ENCODE assay signal across 8 cellular contexts in the genomic region with DNA sequence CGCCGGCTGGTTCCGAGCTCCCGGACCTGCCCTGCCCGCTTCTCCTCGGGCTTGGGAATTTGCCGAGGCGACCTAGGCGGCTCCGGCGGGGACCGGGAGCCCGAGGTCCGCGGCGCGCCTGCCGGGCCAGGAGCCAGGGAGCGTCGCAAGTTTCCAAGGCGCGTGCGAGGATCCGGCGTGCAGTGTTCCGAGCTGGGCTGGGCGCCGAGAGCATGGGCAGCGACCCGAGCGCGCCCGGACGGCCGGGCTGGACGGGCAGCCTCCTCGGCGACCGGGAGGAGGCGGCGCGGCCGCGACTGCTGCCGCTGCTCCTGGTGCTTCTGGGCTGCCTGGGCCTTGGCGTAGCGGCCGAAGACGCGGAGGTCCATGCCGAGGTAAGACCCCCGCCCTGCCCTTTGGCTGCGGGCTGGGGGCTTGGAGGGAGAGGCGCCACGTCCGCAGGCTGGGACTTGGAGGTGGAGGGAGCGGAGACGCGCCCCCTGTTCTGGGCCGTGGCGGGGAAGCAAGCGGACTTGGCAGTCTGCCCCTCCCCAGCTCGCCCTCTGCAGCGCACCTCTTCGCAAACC. TPM values are rescaled to one million over a fixed set of nuclear protein-coding genes. Genes with fewer than 3 reads are reported as not detected.
DNase-seq lines count a peak whose midpoint lies in the region; ATAC-seq and TF ChIP-seq lines count a peak whose summit lies in the region.

No MANE protein-coding gene starts in this region.

- TF ChIP-seq POLR2A in esophagus muscularis mucosa (IDR thresholded peaks at IDR 0.05; ENCODE audit: low read depth): no peak

- no peak overlapping the region for H3K27ac Mint-ChIP-seq in naive thymus-derived CD4-positive, alpha-beta T cell

- ATAC-seq in HG02885 (IDR thresholded peaks at IDR 0.05; ENCODE audit: poor library complexity, unreplicated experiment): peak; percentile 19
- ATAC-seq in naive thymus-derived CD4-positive, alpha-beta T cell: no peak
- ATAC-seq in HG03457 (IDR thresholded peaks at IDR 0.05; ENCODE audit: unreplicated experiment): no peak

- peaks cover 0 to 39% (median 3%) of the 10 kb centered on the region in 5 donors for H3K27me3 Mint-ChIP-seq in naive thymus-derived CD4-positive, alpha-beta T cell

- WGBS in esophagus muscularis mucosa: 0% methylated on average over 4 of the region's 65 CpGs

- peak overlapping the region; percentile 18 to 93 (median 59) for H3K4me3 Mint-ChIP-seq in naive thymus-derived CD4-positive, alpha-beta T cell

- no peak for TF ChIP-seq EP300 in esophagus muscularis mucosa (IDR thresholded peaks at IDR 0.05)

- H3K9me3 Mint-ChIP-seq in naive thymus-derived CD4-positive, alpha-beta T cell: peaks cover 0 to 1% (median 0%) of the 10 kb centered on the region in 11 donors

- peak; percentile 38 for DNase-seq in WERI-Rb-1
- no peak for DNase-seq in esophagus muscularis mucosa (ENCODE audit: extremely low spot score)
- DNase-seq in naive thymus-derived CD4-positive, alpha-beta T cell: peak in 1 of 9 donors; percentile 11
- DNase-seq in GF-D8 (lab: John Stamatoyannopoulos, UW): no peak
- DNase-seq in NCI-H187 (lab: John Stamatoyannopoulos, UW): no peak

- H3K4me1 Mint-ChIP-seq in naive thymus-derived CD4-positive, alpha-beta T cell: peaks cover 0 to 14% (median 9%) of the 10 kb centered on the region in 7 donors

- H3K36me3 ChIP-seq in WERI-Rb-1 (no peaks in the 10 kb centered on the region), esophagus muscularis mucosa (no peaks in the 10 kb centered on the region)
- H3K36me3 ChIP-seq in naive thymus-derived CD4-positive, alpha-beta T cell (ENCODE audit: control insufficient read depth in 2 of 3, insufficient read depth in 3 of 3, low read length in 3 of 3): no peaks in the 10 kb centered on the region

- no peaks in the 10 kb centered on the region for H3K36me3 Mint-ChIP-seq in naive thymus-derived CD4-positive, alpha-beta T cell

- H3K4me1 ChIP-seq in esophagus muscularis mucosa: peaks cover 76 to 89% (median 82%) of the 10 kb centered on the region in 4 donors
- H3K4me1 ChIP-seq in naive thymus-derived CD4-positive, alpha-beta T cell (ENCODE audit: control insufficient read depth in 2 of 2, insufficient read depth in 2 of 2, low read length in 2 of 2): peaks cover 4 to 9% of the 10 kb centered on the region in 2 donors

- TF ChIP-seq CTCF in WERI-Rb-1 (IDR thresholded peaks at IDR 0.05; ENCODE audit: low read depth, low read length) (no peak), esophagus muscularis mucosa (IDR thresholded peaks at IDR 0.05) (peak in 1 of 3 experiments; percentile 15)

- peak overlapping the region; percentile 57 for H3K27ac ChIP-seq in WERI-Rb-1
- H3K27ac ChIP-seq in esophagus muscularis mucosa (replicated peaks in 1 of 4): peak overlapping the region; percentile 85 to 91 (median 88)
- H3K27ac ChIP-seq in naive thymus-derived CD4-positive, alpha-beta T cell (ENCODE audit: low read depth, low read length): no peak overlapping the region

- H3K9me3 ChIP-seq in WERI-Rb-1 (ENCODE audit: severe bottlenecking) (no peaks in the 10 kb centered on the region), esophagus muscularis mucosa (no peaks in the 10 kb centered on the region)
- no peaks in the 10 kb centered on the region for H3K9me3 ChIP-seq in naive thymus-derived CD4-positive, alpha-beta T cell (ENCODE audit: control insufficient read depth in 2 of 3, low read length in 3 of 3)

- POLR2A ChIA-PET in naive thymus-derived CD4-positive, alpha-beta T cell (lab: Charles Lee): no interaction called here

- intact Hi-C loops in esophagus muscularis mucosa (cut with DNase I): no loop called here
- intact Hi-C loops in naive thymus-derived CD4-positive, alpha-beta T cell (cut with micrococcal nuclease): loop anchor here in 1 of 2 donors (10.0 kb wide), 1 partner anchor 609 kb away; no protein-coding TSS in a partner anchor

- CTCF ChIA-PET in naive thymus-derived CD4-positive, alpha-beta T cell (lab: Charles Lee): interaction anchor here (0.7 to 1.0 kb wide), 2 partner anchors 100 to 102 kb away, joined by 3 read pairs; no protein-coding TSS in a partner anchor

- H3K27me3 ChIP-seq in WERI-Rb-1 (ENCODE audit: insufficient read depth, low read depth, severe bottlenecking) (no peaks in the 10 kb centered on the region), esophagus muscularis mucosa (no peaks in the 10 kb centered on the region)
- H3K27me3 ChIP-seq in naive thymus-derived CD4-positive, alpha-beta T cell (ENCODE audit: control insufficient read depth in 2 of 2, insufficient read depth in 2 of 2, low read length in 2 of 2): no peaks in the 10 kb centered on the region

- peak overlapping the region; percentile 62; the same call in 1 of the 2 replicates for H3K4me3 ChIP-seq in GM08714 (ENCODE audit: low read length)
- peak overlapping the region; percentile 74 for H3K4me3 ChIP-seq in WERI-Rb-1 (ENCODE audit: low read depth, low read length)
- H3K4me3 ChIP-seq in esophagus muscularis mucosa: peak overlapping the region; percentile 73 to 87 (median 82)
- peak overlapping the region; percentile 78 for H3K4me3 ChIP-seq in naive thymus-derived CD4-positive, alpha-beta T cell (ENCODE audit: low read length)

RNA-seq across cellular contexts. Expression of gene MMP15, which starts 0.7 kb away (rescaled TPM):
- total RNA-seq in esophagus muscularis mucosa: 10 to 100 TPM in 2 of 4 donors, 1 to 10 TPM in 2; 3.8 to 16.3 (median 8.7) TPM
- total RNA-seq in naive thymus-derived CD4-positive, alpha-beta T cell: under 1 TPM; 0.20 to 0.85 (median 0.69) TPM
- polyA plus RNA-seq in naive thymus-derived CD4-positive, alpha-beta T cell: under 1 TPM in 1 of 2 donors, not detected in 1; 0.06 TPM

RNA-seq across cellular contexts. Expression of gene USB1, which starts 25.0 kb away (rescaled TPM):
- 10 to 100 TPM; 31.5 to 51.1 (median 33.3) TPM for total RNA-seq in esophagus muscularis mucosa
- total RNA-seq in naive thymus-derived CD4-positive, alpha-beta T cell: 10 to 100 TPM; 28.7 to 50.8 (median 28.9) TPM
- polyA plus RNA-seq in naive thymus-derived CD4-positive, alpha-beta T cell: 10 to 100 TPM; 26.8 to 37.6 TPM

RNA-seq across cellular contexts. Expression of gene ZNF319, which starts 25.8 kb away (rescaled TPM):
- 10 to 100 TPM in 2 of 4 donors, 1 to 10 TPM in 2; 7.1 to 20.9 (median 12.8) TPM for total RNA-seq in esophagus muscularis mucosa
- total RNA-seq in naive thymus-derived CD4-positive, alpha-beta T cell: 10 to 100 TPM; 11.2 to 20.8 (median 17.3) TPM
- 10 to 100 TPM in 1 of 2 donors, 1 to 10 TPM in 1; 4.4 to 11.8 TPM for polyA plus RNA-seq in naive thymus-derived CD4-positive, alpha-beta T cell

RNA-seq across cellular contexts. Expression of gene CNGB1, which starts 55.3 kb away (rescaled TPM):
- under 1 TPM; under 0.01 to 0.97 (median 0.31) TPM for total RNA-seq in esophagus muscularis mucosa
- total RNA-seq in naive thymus-derived CD4-positive, alpha-beta T cell: not detected
- not detected for polyA plus RNA-seq in naive thymus-derived CD4-positive, alpha-beta T cell
